Comparison of ENCODE assay signal across 18 cellular contexts in genomic region chr10:5858811-5859210, GRCh38.
"Had no signal": no experiment of that assay in that cellular context is flagged by ENCODE, and none has a peak within 500 bp of the region (broad histone marks: within the 10 kb centered on the region; RNA-seq: fewer than 3 reads in every experiment).

No MANE protein-coding gene starts in this region.

- ATAC-seq: gastroesophageal sphincter; left lobe of liver; pancreas; stimulated activated memory B cell treated with anti-CD40 and anti-IgM and Interleukin-4, amounts not matched to agents 10 μg/mL and 1 μg/mL and 100 μg/mL, for 72 hours; T-helper 17 cell had no signal

- H3K27me3 ChIP-seq: gastroesophageal sphincter, hepatocyte, pancreas, right atrium auricular region had no signal

- H3K27ac ChIP-seq: gastroesophageal sphincter, hepatocyte, pancreas, right atrium auricular region had no signal

- DNase-seq: activated B cell treated with CpG ODN at 0.5 μM for 24 hours; activated CD4-positive, alpha-beta T cell treated with anti-CD3 and anti-CD28 coated beads, Interleukin-2, amount 10 ng/mL, durations not matched to agents 24 days and 14 days; activated naive CD4-positive, alpha-beta T cell treated with anti-CD3 and anti-CD28 coated beads, Interleukin-2, amount 50 U/mL, for 16 hours; activated T-cell treated with anti-CD3 and anti-CD28 coated beads for 4 hours; amniotic stem cell; immature natural killer cell; mammary epithelial cell; nephron progenitor cell; pancreas; SHP77; small intestine; T-helper 17 cell; trophoblast cell had no signal

- H3K4me3 ChIP-seq: gastroesophageal sphincter, hepatocyte, pancreas, right atrium auricular region had no signal
